In genomic region chr6:131251593-131252204, GRCh38 we compare ENCODE assay signal across 24 cellular contexts.
DNase-seq lines count a peak whose midpoint lies in the region; ATAC-seq, FAIRE-seq and TF ChIP-seq lines count a peak whose summit lies in the region.
"Had no signal": no experiment of that assay in that cellular context is flagged by ENCODE, and none has a peak within 500 bp of the region (broad histone marks: within the 10 kb centered on the region; RNA-seq: fewer than 3 reads in every experiment).

No MANE protein-coding gene starts in this region.

- 0 out of 2 replicates have a peak, but pooled peaks cover 3% of the 10 kb centered on the region for H3K79me2 ChIP-seq in GM23338 (replicated peaks; ENCODE audit: insufficient read depth)

- H3K9me3 Mint-ChIP-seq in GM23338 (no peaks in the 10 kb centered on the region), nephron (no peaks in the 10 kb centered on the region)
- H3K9me3 Mint-ChIP-seq: activated CD4-positive, alpha-beta memory T cell treated with anti-CD3 and anti-CD28 coated beads for 36 hours; dendritic cell treated with granulocyte-macrophage colony-stimulating factor and Interleukin-4, amounts not matched to agents 40 ng/mL and 50 ng/mL, for 4 days; natural killer cell had no signal

- FAIRE-seq in RCC 7860 (lab: Jason Lieb, UNC): no peak
- FAIRE-seq: TTC549 had no signal

- no peaks in the 10 kb centered on the region for H3F3A ChIP-seq in GM23338 (replicated peaks; ENCODE audit: low read depth)

- H2AFZ ChIP-seq in GM23338: no peak overlapping the region

- in situ Hi-C loops in GM13977 (cut with MboI; ENCODE audit: low pct_unique_long_range_greater_than_20kb, low sequenced_read_pairs, unreplicated experiment): no loop called here

- H3K36me3 ChIP-seq in GM23338 (ENCODE audit: insufficient read depth): no peaks in the 10 kb centered on the region
- H3K36me3 ChIP-seq: esophagus muscularis mucosa, HAP-1, heart right ventricle, sigmoid colon, SJSA1 had no signal

- H3K9me2 ChIP-seq in GM23338 (ENCODE audit: insufficient read depth): no peaks in the 10 kb centered on the region

- H3K4me1 Mint-ChIP-seq in GM23338: peaks cover 46% of the 10 kb centered on the region
- H3K4me1 Mint-ChIP-seq in nephron: peaks cover 37% of the 10 kb centered on the region

- DNase-seq in AG10803 (ENCODE audit: low read depth) (peak; percentile 5), GM23338 (ENCODE audit: low spot score) (no peak), dorsolateral prefrontal cortex (no peak), GM13977 (ENCODE audit: low spot score) (no peak), RCC 7860 (ENCODE audit: low spot score) (no peak)
- DNase-seq: activated CD4-positive, alpha-beta memory T cell treated with anti-CD3 and anti-CD28 coated beads for 36 hours; AML-193; aorta; DMS53; heart right ventricle; kidney glomerular epithelial cell; natural killer cell; NCI-H1436 treated with DMSO at 0.1 percent for 48 hours; NCI-H345; sigmoid colon; stimulated activated CD4-positive, alpha-beta T cell treated with anti-CD3 and anti-CD28 coated beads, Interleukin-4, amount 100 ng/mL, for 4 hours had no signal

- no peak for TF ChIP-seq CTCF in AG10803 (conservative IDR thresholded peaks at IDR 0.05; ENCODE audit: low read length)
- TF ChIP-seq CTCF in GM23338 (conservative IDR thresholded peaks at IDR 0.05; ENCODE audit: low read depth in 2 of 2): no peak
- no peak for TF ChIP-seq CTCF in dorsolateral prefrontal cortex (IDR thresholded peaks at IDR 0.05 in 54 of 56, conservative IDR thresholded peaks at IDR 0.05 in 2 of 56; ENCODE audit: low read depth in 1 of 56, partially characterized antibody in 56 of 56)
- TF ChIP-seq CTCF in nephron (IDR thresholded peaks at IDR 0.05; ENCODE audit: unreplicated experiment in 3 of 3): no peak
- TF ChIP-seq CTCF in GM13977 (IDR thresholded peaks at IDR 0.05; ENCODE audit: extremely low read depth, insufficient read depth, missing control alignments): no peak

- H3K27me3 Mint-ChIP-seq in GM23338 (ENCODE audit: insufficient read depth, low read depth, poor library complexity): no peaks in the 10 kb centered on the region
- no peaks in the 10 kb centered on the region for H3K27me3 Mint-ChIP-seq in nephron (ENCODE audit: low read depth)
- H3K27me3 Mint-ChIP-seq: activated CD4-positive, alpha-beta memory T cell treated with anti-CD3 and anti-CD28 coated beads for 36 hours; dendritic cell treated with granulocyte-macrophage colony-stimulating factor and Interleukin-4, amounts not matched to agents 40 ng/mL and 50 ng/mL, for 4 days had no signal

- intact Hi-C loops in dorsolateral prefrontal cortex (cut with DNase I): no loop called here

- H3K4me2 ChIP-seq in GM23338: peak overlapping the region; percentile 72

- H3K4me1 ChIP-seq in GM23338 (ENCODE audit: insufficient read depth): peaks cover 44% of the 10 kb centered on the region
- H3K4me1 ChIP-seq: HAP-1, SJSA1 had no signal

- H3K4me3 Mint-ChIP-seq in GM23338 (peak overlapping the region; percentile 70), nephron (peak overlapping the region; percentile 79 to 84 (median 83))
- H3K4me3 Mint-ChIP-seq: activated CD4-positive, alpha-beta memory T cell treated with anti-CD3 and anti-CD28 coated beads for 36 hours; dendritic cell treated with granulocyte-macrophage colony-stimulating factor and Interleukin-4, amounts not matched to agents 40 ng/mL and 50 ng/mL, for 4 days had no signal

- H3K4me3 ChIP-seq in AG10803 (ENCODE audit: low read length) (no peak overlapping the region), GM23338 (peak overlapping the region; percentile 47), dorsolateral prefrontal cortex (peak overlapping the region; percentile 22 to 73 (median 54))
- H3K4me3 ChIP-seq: HAP-1, sigmoid colon, SJSA1 had no signal

- H3K27ac ChIP-seq in GM23338 (ENCODE audit: low read depth) (no peak overlapping the region), dorsolateral prefrontal cortex (peak overlapping the region in 35 of 59 donors; percentile 1 to 85 (median 43))
- H3K27ac ChIP-seq: esophagus muscularis mucosa, heart right ventricle, sigmoid colon, SJSA1 had no signal

- H3K36me3 Mint-ChIP-seq in GM23338 (ENCODE audit: low read depth): no peaks in the 10 kb centered on the region
- no peaks in the 10 kb centered on the region for H3K36me3 Mint-ChIP-seq in nephron (ENCODE audit: low read depth)
- H3K36me3 Mint-ChIP-seq: activated CD4-positive, alpha-beta memory T cell treated with anti-CD3 and anti-CD28 coated beads for 36 hours; natural killer cell had no signal

- H3K27me3 ChIP-seq in GM23338 (ENCODE audit: insufficient read depth) (no peaks in the 10 kb centered on the region), dorsolateral prefrontal cortex (no peaks in the 10 kb centered on the region)
- H3K27me3 ChIP-seq: esophagus muscularis mucosa, heart right ventricle, sigmoid colon, SJSA1 had no signal

- ATAC-seq in GM23338 (peak; percentile 41), HG02840 (IDR thresholded peaks at IDR 0.05; ENCODE audit: low FRiP score, unreplicated experiment) (no peak), GM19395 (IDR thresholded peaks at IDR 0.05; ENCODE audit: unreplicated experiment) (no peak)
- ATAC-seq: natural killer cell had no signal

- no peaks in the 10 kb centered on the region for H4K20me1 ChIP-seq in GM23338 (replicated peaks; ENCODE audit: insufficient read depth)

- H3K27ac Mint-ChIP-seq in GM23338 (no peak overlapping the region), nephron (peak overlapping the region; percentile 36 to 89 (median 81))
- H3K27ac Mint-ChIP-seq: activated CD4-positive, alpha-beta memory T cell treated with anti-CD3 and anti-CD28 coated beads for 36 hours; dendritic cell treated with granulocyte-macrophage colony-stimulating factor and Interleukin-4, amounts not matched to agents 40 ng/mL and 50 ng/mL, for 4 days had no signal

TF ChIP-seq in GM23338, 12 proteins besides CTCF, POLR2A, EP300 and RAD21:
- TF ChIP-seq STAT1 (IDR thresholded peaks at IDR 0.05; ENCODE audit: unreplicated experiment): no peak
- no peak for TF ChIP-seq NANOG (IDR thresholded peaks at IDR 0.05; ENCODE audit: borderline replicate concordance)
- no peak for TF ChIP-seq EZH2 (IDR thresholded peaks at IDR 0.05; ENCODE audit: low read depth, unreplicated experiment)
- no peak for TF ChIP-seq CREB1 (CRISPR knock-in tag; IDR thresholded peaks at IDR 0.05; ENCODE audit: low read depth)
